In genomic region chr3:66938338-66938963, GRCh38 we compare ENCODE assay signal across 7 cellular contexts. TPM values are rescaled to one million over a fixed set of nuclear protein-coding genes. Genes with fewer than 3 reads are reported as not detected.
DNase-seq lines count a peak whose midpoint lies in the region; ATAC-seq and TF ChIP-seq lines count a peak whose summit lies in the region.

No MANE protein-coding gene starts in this region.

- H3K9me3 ChIP-seq in IMR-90 (ENCODE audit: control insufficient read depth, insufficient read depth, low read length) (no peaks in the 10 kb centered on the region), OCI-LY3 (ENCODE audit: insufficient read depth, low read length) (no peaks in the 10 kb centered on the region), body of pancreas (no peaks in the 10 kb centered on the region)

- ATAC-seq in IMR-90 (ENCODE audit: low read depth) (peak; percentile 100), body of pancreas (peak; percentile 64)

- TF ChIP-seq POLR2A in IMR-90 (IDR thresholded peaks at IDR 0.05; ENCODE audit: low read depth, low read length) (no peak), body of pancreas (IDR thresholded peaks at IDR 0.05) (no peak)

- H4K8ac ChIP-seq in IMR-90 (ENCODE audit: low read depth in 2 of 2, low read length in 2 of 2), result no peak overlapping the region

- CTCF ChIA-PET in IMR-90 (lab: Yijun Ruan, JAX), result interaction anchor here (0.6 to 2.9 kb wide), 31 partner anchors 8 to 1955 kb away, joined by 3 to 12 read pairs (median 4); no protein-coding TSS in a partner anchor

- no peak overlapping the region for H2BK20ac ChIP-seq in IMR-90 (ENCODE audit: low read depth, low read length)

- no peak overlapping the region for H4K5ac ChIP-seq in IMR-90 (ENCODE audit: low read depth, low read length)

- H2BK120ac ChIP-seq in IMR-90 (ENCODE audit: low read depth, low read length), result no peak overlapping the region

- H3K9ac ChIP-seq in IMR-90 (ENCODE audit: low read depth, low read length) (no peak overlapping the region), OCI-LY3 (ENCODE audit: low read length) (no peak overlapping the region; the same call in 1 of the 2 replicates)

- H4K20me1 ChIP-seq in IMR-90 (ENCODE audit: insufficient read depth, low read length) (no peaks in the 10 kb centered on the region), OCI-LY3 (ENCODE audit: insufficient read depth, low read length) (no peaks in the 10 kb centered on the region)

- H2AK5ac ChIP-seq in IMR-90 (ENCODE audit: low read depth, low read length), result no peak overlapping the region

- no peak overlapping the region for H3K4me2 ChIP-seq in IMR-90 (ENCODE audit: low read depth, low read length)
- peak overlapping the region; percentile 23 for H3K4me2 ChIP-seq in OCI-LY3 (ENCODE audit: low read length)

- no peak overlapping the region for H2BK5ac ChIP-seq in IMR-90 (ENCODE audit: low read depth, low read length, poor library complexity, severe bottlenecking)

- no peaks in the 10 kb centered on the region for H3K9me1 ChIP-seq in IMR-90 (ENCODE audit: insufficient read depth, low read length)

- H2BK15ac ChIP-seq in IMR-90 (ENCODE audit: low read depth, low read length), result no peak overlapping the region

- H3K79me2 ChIP-seq in OCI-LY3 (ENCODE audit: low read length), result no peaks in the 10 kb centered on the region

- no peak overlapping the region for H3K27ac ChIP-seq in IMR-90 (ENCODE audit: insufficient read depth, low read length)
- no peak overlapping the region for H3K27ac ChIP-seq in OCI-LY3 (ENCODE audit: low read length)
- no peak overlapping the region for H3K27ac ChIP-seq in body of pancreas

- no CpG with 5 or more reads among the region's 5 CpGs for WGBS in IMR-90 (ENCODE audit: extremely low coverage in 2 of 2, insufficient read length in 1 of 2), 2 experiments
- WGBS in body of pancreas, 2 donors, result 11 to 14% methylated on average over 5 of the region's 5 CpGs

- intact Hi-C loops in IMR-90 (cut with micrococcal nuclease), result loop anchor here (1.0 to 5.0 kb wide), 6 partner anchors 99 to 1954 kb away; no protein-coding TSS in a partner anchor
- intact Hi-C loops in body of pancreas (cut with DNase I), result no loop called here

- H3K79me1 ChIP-seq in IMR-90 (ENCODE audit: low read depth in 1 of 2, low read length in 2 of 2), result no peaks in the 10 kb centered on the region

- H4K91ac ChIP-seq in IMR-90 (ENCODE audit: insufficient read depth, low read depth, low read length), result no peak overlapping the region

- dilution Hi-C loops in IMR-90 (cut with HindIII; ENCODE audit: low sequenced_read_pairs, unreplicated experiment), result no loop called here

- H3K36me3 ChIP-seq in IMR-90 (ENCODE audit: control insufficient read depth, insufficient read depth, low read length) (no peaks in the 10 kb centered on the region), OCI-LY3 (replicated peaks; ENCODE audit: low read depth, low read length) (no peaks in the 10 kb centered on the region), body of pancreas (replicated peaks in 1 of 2; ENCODE audit: insufficient read depth in 1 of 2, low read depth in 2 of 2) (no peaks in the 10 kb centered on the region)

- H2AFZ ChIP-seq in IMR-90 (replicated peaks; ENCODE audit: low read length, poor library complexity), result no peak overlapping the region
- no peak overlapping the region for H2AFZ ChIP-seq in OCI-LY3 (ENCODE audit: low read depth, low read length)

- DNase-seq in ELF-1 (ENCODE audit: low read depth, low spot score), result peak; percentile 75
- DNase-seq in GM20000 (ENCODE audit: low spot score), result peak; percentile 32
- peak; percentile 67 for DNase-seq in IMR-90
- peak; percentile 32 to 60 (median 40) for DNase-seq in body of pancreas
- peak; percentile 61 for DNase-seq in iPS-NIHi11 (ENCODE audit: low spot score)
- DNase-seq in stimulated activated CD4-positive, alpha-beta T cell treated with anti-CD3 and anti-CD28 coated beads, Interleukin-2, amount 100 ng/mL, for 48 hours, result peak; percentile 5

- H3K14ac ChIP-seq in IMR-90 (replicated peaks; ENCODE audit: low read depth, low read length), result no peak overlapping the region

- H3K56ac ChIP-seq in IMR-90 (ENCODE audit: extremely low read depth, insufficient read depth, low read length), result no peak overlapping the region

- in situ Hi-C loops in IMR-90 (cut with MboI; ENCODE audit: low sequenced_read_pairs), result loop anchor here (25.0 kb wide), 1 partner anchor 1949 kb away; no protein-coding TSS in a partner anchor

- BruUV-seq in IMR-90 (replicated peaks; lab: Mats Ljungman, UMichigan), result no TSS peak

- peaks cover 2% of the 10 kb centered on the region for H3K27me3 ChIP-seq in IMR-90 (ENCODE audit: control insufficient read depth, insufficient read depth, low read length)
- H3K27me3 ChIP-seq in OCI-LY3 (ENCODE audit: low read depth, low read length), result no peaks in the 10 kb centered on the region
- H3K27me3 ChIP-seq in body of pancreas, result no peaks in the 10 kb centered on the region

- H3K4me3 ChIP-seq in IMR-90 (ENCODE audit: insufficient read depth, low read depth, low read length) (no peak overlapping the region), OCI-LY3 (ENCODE audit: low read length) (no peak overlapping the region), body of pancreas (no peak overlapping the region)

- no peak overlapping the region for H3K23ac ChIP-seq in IMR-90 (ENCODE audit: low read depth, low read length)

- TF ChIP-seq CTCF in GM20000 (IDR thresholded peaks at IDR 0.05; ENCODE audit: extremely low read depth, missing control alignments), result peak; percentile 65
- peak; percentile 74 for TF ChIP-seq CTCF in IMR-90 (conservative IDR thresholded peaks at IDR 0.05; ENCODE audit: low read depth, low read length)
- peak; percentile 92 for TF ChIP-seq CTCF in OCI-LY3 (IDR thresholded peaks at IDR 0.05; ENCODE audit: low read depth, low read length)
- TF ChIP-seq CTCF in body of pancreas (IDR thresholded peaks at IDR 0.05), result peak; percentile 53 to 76 (median 68)

- TF ChIP-seq RAD21 in IMR-90 (IDR thresholded peaks at IDR 0.05; ENCODE audit: low read length), result peak; percentile 77

- H2AK9ac ChIP-seq in IMR-90 (replicated peaks; ENCODE audit: low read depth, low read length, poor library complexity), result no peak overlapping the region

- H3K4ac ChIP-seq in IMR-90 (ENCODE audit: low read depth, low read length), result no peak overlapping the region

- POLR2A ChIA-PET in IMR-90 (lab: Charles Lee; ENCODE audit: unreplicated experiment), result no interaction called here

- H3K4me1 ChIP-seq in IMR-90 (ENCODE audit: control insufficient read depth, insufficient read depth, low read length) (no peaks in the 10 kb centered on the region), OCI-LY3 (ENCODE audit: low read length) (peaks cover 29% of the 10 kb centered on the region), body of pancreas (no peaks in the 10 kb centered on the region)

- H3K18ac ChIP-seq in IMR-90 (ENCODE audit: low read depth, low read length), result no peak overlapping the region

TF ChIP-seq in IMR-90, 13 proteins besides CTCF, POLR2A, EP300 and RAD21:
- TF ChIP-seq SMC3 (IDR thresholded peaks at IDR 0.05; ENCODE audit: low read depth, low read length) (peak; percentile 58), NFE2L2 (IDR thresholded peaks at IDR 0.05; ENCODE audit: low read depth, low read length) (no peak)

RNA-seq across cellular contexts. Expression of gene KBTBD8, which starts 59.7 kb away (rescaled TPM):
- total RNA-seq in IMR-90 (2012; rRNA removed) (8.6 and 15.0 TPM in 2 replicates), body of pancreas (under 1 TPM in 1 of 2 donors, not detected in 1; 0.78 TPM)
- 1.5 and 1.8 TPM in 2 replicates for polyA plus RNA-seq in IMR-90 (2012; rRNA removed)
- polyA plus RNA-seq in IMR-90 (2012; cell fraction: cytosol; rRNA removed), result 0.28 and 0.75 TPM in 2 replicates
- polyA plus RNA-seq in IMR-90 (2012; cell fraction: nucleus; rRNA removed; ENCODE audit: low replicate concordance), result 1.1 and 9.5 TPM in 2 replicates

Comparison
In these comparisons a context has a peak if more than half of its experiments do, and no peak if none do; other contexts are left out.
1. DNase-seq: peak in every context shown above with its lines; median percentile 75 in ELF-1; 67 in IMR-90; 61 in iPS-NIHi11; 40 in body of pancreas; 32 in GM20000; 5 in stimulated activated CD4-positive, alpha-beta T cell treated with anti-CD3 and anti-CD28 coated beads, Interleukin-2, amount 100 ng/mL, for 48 hours.